Comparison of ENCODE assay signal across 1 cellular context in the genomic region with DNA sequence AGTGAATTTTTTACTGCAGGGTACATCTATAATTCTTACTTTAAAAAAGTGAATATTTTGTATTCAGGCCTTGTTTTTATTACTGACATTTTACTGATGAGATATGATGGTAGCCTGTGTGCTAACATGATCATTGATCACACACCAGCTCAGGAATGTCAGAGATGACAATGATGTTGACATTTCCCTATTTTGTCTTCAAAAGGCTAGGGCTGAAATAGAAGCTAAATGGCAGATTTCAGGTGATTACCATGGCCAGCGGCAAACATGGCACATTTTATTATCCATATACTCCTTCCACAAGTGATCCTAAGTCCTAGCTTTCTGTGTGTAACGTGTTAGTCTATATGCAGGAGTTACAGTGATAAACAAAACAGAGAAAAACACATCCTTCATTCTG.
TF ChIP-seq lines count a peak whose summit lies in the region.

No MANE protein-coding gene starts in this region.

TF ChIP-seq in K562, 482 proteins besides CTCF, POLR2A, EP300 and RAD21 (continued from another document):
- no peak for TF ChIP-seq SIN3B (IDR thresholded peaks at IDR 0.05; ENCODE audit: low read depth)
- no peak for TF ChIP-seq ZNF24 (IDR thresholded peaks at IDR 0.05)
- no peak for TF ChIP-seq NCOR1 (IDR thresholded peaks at IDR 0.05)
- no peak for TF ChIP-seq BDP1 (IDR thresholded peaks at IDR 0.05; ENCODE audit: insufficient read depth, insufficient read length)
- TF ChIP-seq, protein P1, sequence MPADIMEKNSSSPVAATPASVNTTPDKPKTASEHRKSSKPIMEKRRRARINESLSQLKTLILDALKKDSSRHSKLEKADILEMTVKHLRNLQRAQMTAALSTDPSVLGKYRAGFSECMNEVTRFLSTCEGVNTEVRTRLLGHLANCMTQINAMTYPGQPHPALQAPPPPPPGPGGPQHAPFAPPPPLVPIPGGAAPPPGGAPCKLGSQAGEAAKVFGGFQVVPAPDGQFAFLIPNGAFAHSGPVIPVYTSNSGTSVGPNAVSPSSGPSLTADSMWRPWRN (IDR thresholded peaks at IDR 0.05; ENCODE audit: low read depth), result no peak
TF ChIP-seq in K562: peak in this region for 2.
